ENCODE assay signal across 25 cellular contexts in the genomic region with DNA sequence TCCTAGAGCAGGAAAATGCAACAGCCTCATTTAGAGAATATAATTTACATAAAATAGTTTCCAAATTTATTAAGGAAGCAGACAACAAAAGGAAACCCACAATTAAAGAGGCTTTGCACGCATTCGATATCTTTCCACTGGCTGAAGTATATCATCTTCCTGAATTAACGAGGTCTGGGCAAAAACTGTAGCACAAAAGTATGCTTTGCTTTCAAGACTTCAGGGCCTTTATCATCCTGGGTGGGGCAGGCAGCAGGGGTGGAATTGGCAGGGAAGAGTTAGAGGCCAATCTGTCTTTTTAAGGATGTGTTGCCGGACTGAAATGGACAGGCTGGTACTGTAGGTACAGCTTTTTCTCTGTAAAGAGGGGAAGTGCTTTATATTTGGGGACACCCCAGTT.
"Had no signal": no experiment of that assay in that cellular context is flagged by ENCODE, and none has a peak within 500 bp of the region (broad histone marks: within the 10 kb centered on the region; RNA-seq: fewer than 3 reads in every experiment).

No MANE protein-coding gene starts in this region.

- DNase-seq: cerebellar nuclear complex; effector CD8-positive, alpha-beta T cell; endodermal cell; head of caudate nucleus; naive B cell; stimulated activated CD4-positive, alpha-beta T cell treated with anti-CD3 and anti-CD28 coated beads, Interleukin-12 subunit alpha, Interleukin-12 subunit beta, amount 100 ng/mL, for 4 hours; stimulated activated CD4-positive, alpha-beta T cell treated with anti-CD3 and anti-CD28 coated beads, Interleukin-1b, Interleukin-23, amount 100 ng/mL, for 48 hours; stimulated activated CD4-positive, alpha-beta T cell treated with anti-CD3 and anti-CD28 coated beads, Interleukin-4, amount 100 ng/mL, for 1 hour; stimulated activated CD8-positive, alpha-beta memory T cell treated with anti-CD3 and anti-CD28 coated beads, Interleukin-4, amount 100 ng/mL, for 48 hours; stimulated activated naive CD4-positive, alpha-beta T cell; stimulated activated naive CD8-positive, alpha-beta T cell treated with anti-CD3 and anti-CD28 coated beads, Interleukin-15, amount 100 ng/mL, for 72 hours; trophoblast cell had no signal

- H3K9me3 Mint-ChIP-seq: dendritic cell treated with granulocyte-macrophage colony-stimulating factor and Interleukin-4, amounts not matched to agents 40 ng/mL and 50 ng/mL, for 4 days; endodermal cell; memory B cell; naive B cell; natural killer cell treated with Interleukin-12 subunit alpha and Interleukin-12 subunit beta and Interleukin-15 and Interleukin-18, amount 100 ng/mL, for 72 hours; neural progenitor cell; stimulated activated naive CD8-positive, alpha-beta T cell treated with anti-CD3 and anti-CD28 coated beads, Interleukin-15, amount 100 ng/mL, for 72 hours had no signal

- H3K36me3 ChIP-seq: neural progenitor cell, prostate gland, right atrium auricular region, suprapubic skin had no signal

- H3K4me1 Mint-ChIP-seq: endodermal cell; memory B cell; stimulated activated naive CD8-positive, alpha-beta T cell treated with anti-CD3 and anti-CD28 coated beads, Interleukin-15, amount 100 ng/mL, for 72 hours had no signal

- H3K4me2 ChIP-seq: neural progenitor cell had no signal

- H3K27ac ChIP-seq: epithelial cell of prostate, neural progenitor cell, prostate gland, right atrium auricular region, suprapubic skin had no signal

- H2AFZ ChIP-seq: neural progenitor cell had no signal

- H3K9ac ChIP-seq: neural progenitor cell had no signal

- H3K4me1 ChIP-seq: neural progenitor cell, prostate gland, right atrium auricular region, suprapubic skin had no signal

- H3K27me3 ChIP-seq: neural progenitor cell, right atrium auricular region, suprapubic skin had no signal

- H3K27me3 Mint-ChIP-seq: dendritic cell treated with granulocyte-macrophage colony-stimulating factor and Interleukin-4, amounts not matched to agents 40 ng/mL and 50 ng/mL, for 4 days; memory B cell; naive B cell; natural killer cell treated with Interleukin-12 subunit alpha and Interleukin-12 subunit beta and Interleukin-15 and Interleukin-18, amount 100 ng/mL, for 72 hours; stimulated activated naive CD8-positive, alpha-beta T cell treated with anti-CD3 and anti-CD28 coated beads, Interleukin-15, amount 100 ng/mL, for 72 hours had no signal

- H3K4me3 ChIP-seq: lung, neural progenitor cell, prostate gland, right atrium auricular region, smooth muscle cell, suprapubic skin had no signal

- H3K9me3 ChIP-seq: prostate gland, right atrium auricular region, suprapubic skin had no signal

- H3K36me3 Mint-ChIP-seq: natural killer cell treated with Interleukin-12 subunit alpha and Interleukin-12 subunit beta and Interleukin-15 and Interleukin-18, amount 100 ng/mL, for 72 hours had no signal

- H3K4me3 Mint-ChIP-seq: dendritic cell treated with granulocyte-macrophage colony-stimulating factor and Interleukin-4, amounts not matched to agents 40 ng/mL and 50 ng/mL, for 4 days; endodermal cell; memory B cell; naive B cell; natural killer cell treated with Interleukin-12 subunit alpha and Interleukin-12 subunit beta and Interleukin-15 and Interleukin-18, amount 100 ng/mL, for 72 hours; neural progenitor cell; stimulated activated naive CD8-positive, alpha-beta T cell treated with anti-CD3 and anti-CD28 coated beads, Interleukin-15, amount 100 ng/mL, for 72 hours had no signal

- ATAC-seq: esophagus mucosa; left lobe of liver; sciatic nerve; stimulated activated naive CD8-positive, alpha-beta T cell treated with anti-CD3 and anti-CD28 coated beads, Interleukin-15, amount 100 ng/mL, for 72 hours had no signal

- H3K27ac Mint-ChIP-seq: dendritic cell treated with granulocyte-macrophage colony-stimulating factor and Interleukin-4, amounts not matched to agents 40 ng/mL and 50 ng/mL, for 4 days; endodermal cell; memory B cell; naive B cell; natural killer cell treated with Interleukin-12 subunit alpha and Interleukin-12 subunit beta and Interleukin-15 and Interleukin-18, amount 100 ng/mL, for 72 hours had no signal
